ENCODE assay signal across 9 cellular contexts in genomic region chr14:69685716-69686115, GRCh38.
DNase-seq lines count a peak whose midpoint lies in the region; ATAC-seq and TF ChIP-seq lines count a peak whose summit lies in the region.
"Had no signal": no experiment of that assay in that cellular context is flagged by ENCODE, and none has a peak within 500 bp of the region (broad histone marks: within the 10 kb centered on the region; RNA-seq: fewer than 3 reads in every experiment).

No MANE protein-coding gene starts in this region.

- no peak for TF ChIP-seq POLR2A in IMR-90 (IDR thresholded peaks at IDR 0.05; ENCODE audit: low read depth, low read length)

- peaks cover 19% of the 10 kb centered on the region for H3K9me1 ChIP-seq in IMR-90 (ENCODE audit: insufficient read depth, low read length)

- in situ Hi-C loops in IMR-90 (cut with MboI; ENCODE audit: low sequenced_read_pairs): no loop called here

- H3K27ac Mint-ChIP-seq in central memory CD8-positive, alpha-beta T cell (ENCODE audit: low read depth): peak overlapping the region; percentile 33

- H3K4me3 ChIP-seq in IMR-90 (ENCODE audit: insufficient read depth, low read depth, low read length) (no peak overlapping the region), OCI-LY3 (ENCODE audit: low read length) (peak overlapping the region; percentile 34)
- H3K4me3 ChIP-seq: thoracic aorta had no signal

- no TSS peak for BruUV-seq in IMR-90 (replicated peaks; lab: Mats Ljungman, UMichigan)

- H3K27me3 ChIP-seq in IMR-90 (ENCODE audit: control insufficient read depth, insufficient read depth, low read length): no peaks in the 10 kb centered on the region
- H3K27me3 ChIP-seq in OCI-LY3 (ENCODE audit: low read depth, low read length): no peaks in the 10 kb centered on the region

- H3K4me1 Mint-ChIP-seq in central memory CD8-positive, alpha-beta T cell: peaks cover 78% of the 10 kb centered on the region

- H3K9me3 ChIP-seq in IMR-90 (ENCODE audit: control insufficient read depth, insufficient read depth, low read length) (no peaks in the 10 kb centered on the region), OCI-LY3 (ENCODE audit: insufficient read depth, low read length) (no peaks in the 10 kb centered on the region)
- H3K9me3 ChIP-seq: thoracic aorta had no signal

- no peak overlapping the region for H3K14ac ChIP-seq in IMR-90 (replicated peaks; ENCODE audit: low read depth, low read length)

- H2AK5ac ChIP-seq in IMR-90 (ENCODE audit: low read depth, low read length): no peak overlapping the region

- no peak overlapping the region for H3K56ac ChIP-seq in IMR-90 (ENCODE audit: extremely low read depth, insufficient read depth, low read length)

- peaks cover 53% of the 10 kb centered on the region for H3K79me2 ChIP-seq in OCI-LY3 (ENCODE audit: low read length)

- H3K4me2 ChIP-seq in IMR-90 (ENCODE audit: low read depth, low read length) (no peak overlapping the region), OCI-LY3 (ENCODE audit: low read length) (peak overlapping the region; percentile 61)

- no peaks in the 10 kb centered on the region for H3K9me3 Mint-ChIP-seq in central memory CD8-positive, alpha-beta T cell

- ATAC-seq in IMR-90 (ENCODE audit: low read depth): no peak
- ATAC-seq in central memory CD8-positive, alpha-beta T cell (replicated peaks; ENCODE audit: extremely low read depth, poor library complexity, severe bottlenecking): peak; percentile 65
- ATAC-seq in HG03108 (IDR thresholded peaks at IDR 0.05; ENCODE audit: unreplicated experiment): no peak
- no peak for ATAC-seq in GM19395 (IDR thresholded peaks at IDR 0.05; ENCODE audit: unreplicated experiment)

- peaks cover 11% of the 10 kb centered on the region for H3K4me1 ChIP-seq in IMR-90 (ENCODE audit: control insufficient read depth, insufficient read depth, low read length)
- H3K4me1 ChIP-seq in OCI-LY3 (ENCODE audit: low read length): peaks cover 54% of the 10 kb centered on the region

- intact Hi-C loops in IMR-90 (cut with micrococcal nuclease): no loop called here

- H3K36me3 ChIP-seq in IMR-90 (ENCODE audit: control insufficient read depth, insufficient read depth, low read length): no peaks in the 10 kb centered on the region
- H3K36me3 ChIP-seq in OCI-LY3 (replicated peaks; ENCODE audit: low read depth, low read length): no peaks in the 10 kb centered on the region
- H3K36me3 ChIP-seq: thoracic aorta had no signal

- DNase-seq in IMR-90: peak; percentile 58
- DNase-seq in central memory CD8-positive, alpha-beta T cell (ENCODE audit: low spot score in 2 of 2): no peak
- DNase-seq in myocyte (ENCODE audit: low read depth): peak; percentile 74
- no peak for DNase-seq in NK-92 (lab: John Stamatoyannopoulos, UW; ENCODE audit: unreplicated experiment)
- DNase-seq in DMS114 treated with DMSO at 0.1 percent for 48 hours (lab: John Stamatoyannopoulos, UW; ENCODE audit: unreplicated experiment): no peak

- no peak overlapping the region for H3K27ac ChIP-seq in IMR-90 (ENCODE audit: insufficient read depth, low read length)
- peak overlapping the region; percentile 63 for H3K27ac ChIP-seq in OCI-LY3 (ENCODE audit: low read length)
- H3K27ac ChIP-seq: thoracic aorta had no signal

- TF ChIP-seq RAD21 in IMR-90 (IDR thresholded peaks at IDR 0.05; ENCODE audit: low read length): no peak

- CTCF ChIA-PET in IMR-90 (lab: Yijun Ruan, JAX): no interaction called here

- H3K9ac ChIP-seq in IMR-90 (ENCODE audit: low read depth, low read length): no peak overlapping the region
- H3K9ac ChIP-seq in OCI-LY3 (ENCODE audit: low read length): 0 out of 2 replicates have a peak overlapping the region, but pooled peaks have one; percentile 7

- no peak overlapping the region for H3K4ac ChIP-seq in IMR-90 (ENCODE audit: low read depth, low read length)

- no peak overlapping the region for H3K23ac ChIP-seq in IMR-90 (ENCODE audit: low read depth, low read length)

- WGBS in IMR-90 (ENCODE audit: extremely low coverage in 2 of 2, insufficient read length in 1 of 2), 2 experiments: 92% methylated on average over 3 of the region's 6 CpGs; no CpG with 5 or more reads in 1 of the 2 experiments

- H2BK20ac ChIP-seq in IMR-90 (ENCODE audit: low read depth, low read length): no peak overlapping the region

- no peak overlapping the region for H4K8ac ChIP-seq in IMR-90 (ENCODE audit: low read depth in 2 of 2, low read length in 2 of 2)

- peaks cover 11% of the 10 kb centered on the region for H3K36me3 Mint-ChIP-seq in central memory CD8-positive, alpha-beta T cell (ENCODE audit: insufficient read depth)

- POLR2A ChIA-PET in IMR-90 (lab: Charles Lee; ENCODE audit: unreplicated experiment): no interaction called here

- no peak overlapping the region for H2BK15ac ChIP-seq in IMR-90 (ENCODE audit: low read depth, low read length)

- H4K91ac ChIP-seq in IMR-90 (ENCODE audit: insufficient read depth, low read depth, low read length): no peak overlapping the region

- no peak overlapping the region for H3K18ac ChIP-seq in IMR-90 (ENCODE audit: low read depth, low read length)

- H4K20me1 ChIP-seq in IMR-90 (ENCODE audit: insufficient read depth, low read length) (peaks cover 44% of the 10 kb centered on the region), OCI-LY3 (ENCODE audit: insufficient read depth, low read length) (peaks cover 46% of the 10 kb centered on the region)

- H2AK9ac ChIP-seq in IMR-90 (replicated peaks; ENCODE audit: low read depth, low read length, poor library complexity): no peak overlapping the region

- TF ChIP-seq CTCF in IMR-90 (conservative IDR thresholded peaks at IDR 0.05; ENCODE audit: low read depth, low read length): no peak
- TF ChIP-seq CTCF in OCI-LY3 (IDR thresholded peaks at IDR 0.05; ENCODE audit: low read depth, low read length): no peak

- dilution Hi-C loops in IMR-90 (cut with HindIII; ENCODE audit: low sequenced_read_pairs, unreplicated experiment): no loop called here

- H2AFZ ChIP-seq in IMR-90 (replicated peaks; ENCODE audit: low read length, poor library complexity) (no peak overlapping the region), OCI-LY3 (ENCODE audit: low read depth, low read length) (no peak overlapping the region)

- H2BK120ac ChIP-seq in IMR-90 (ENCODE audit: low read depth, low read length): no peak overlapping the region

- no peaks in the 10 kb centered on the region for H3K27me3 Mint-ChIP-seq in central memory CD8-positive, alpha-beta T cell

- no peak overlapping the region for H2BK5ac ChIP-seq in IMR-90 (ENCODE audit: low read depth, low read length, poor library complexity, severe bottlenecking)

- H4K5ac ChIP-seq in IMR-90 (ENCODE audit: low read depth, low read length): no peak overlapping the region

- H3K79me1 ChIP-seq in IMR-90 (ENCODE audit: low read depth in 1 of 2, low read length in 2 of 2): peaks cover 25 to 78% of the 10 kb centered on the region in 2 experiments

- H3K4me3 Mint-ChIP-seq in central memory CD8-positive, alpha-beta T cell: no peak overlapping the region

TF ChIP-seq in IMR-90, 13 proteins besides CTCF, POLR2A, EP300 and RAD21:
- peak; percentile 14; the same call in 1 of the 2 replicates for TF ChIP-seq BHLHE40 (IDR thresholded peaks at IDR 0.05; ENCODE audit: low read depth, low read length)
- no peak for TF ChIP-seq RCOR1 (IDR thresholded peaks at IDR 0.05; ENCODE audit: insufficient replicate concordance, low read length)

Comparison
In these comparisons a context has a peak if more than half of its experiments do, and no peak if none do; other contexts are left out.
1. DNase-seq: peak in IMR-90 (single experiment) and myocyte (single experiment); none in central memory CD8-positive, alpha-beta T cell (0 of 2), NK-92 (single experiment) and DMS114 treated with DMSO at 0.1 percent for 48 hours (single experiment).